8 cellular contexts compared by ENCODE assay signal in genomic region chr20:6769953-6770831, GRCh38. TPM values are rescaled to one million over a fixed set of nuclear protein-coding genes. Genes with fewer than 3 reads are reported as not detected.
A peak's percentile ranks its signal among the peaks of the same experiment; 100 is the strongest.
DNase-seq lines count a peak whose midpoint lies in the region; ATAC-seq and TF ChIP-seq lines count a peak whose summit lies in the region.
"Had no signal": no experiment of that assay in that cellular context is flagged by ENCODE, and none has a peak within 500 bp of the region (broad histone marks: within the 10 kb centered on the region; RNA-seq: fewer than 3 reads in every experiment).

No MANE protein-coding gene starts in this region.

- H3K4me1 ChIP-seq in left lung (peaks cover 0 to 29% of the 10 kb centered on the region in 2 donors), subcutaneous abdominal adipose tissue (ENCODE audit: control insufficient read depth in 5 of 5, insufficient read depth in 5 of 5, low read length in 5 of 5) (peaks cover 0 to 41% (median 31%) of the 10 kb centered on the region in 5 donors)

- intact Hi-C loops in left lung (cut with DNase I): no loop called here

- H3K9ac ChIP-seq in subcutaneous abdominal adipose tissue (ENCODE audit: low read length in 5 of 5): peak overlapping the region in 4 of 5 donors; percentile 31 to 62 (median 39)

- no peak for TF ChIP-seq CTCF in left lung (IDR thresholded peaks at IDR 0.05)

- DNase-seq in HuH-7 (ENCODE audit: low spot score): peak; percentile 75
- peak; percentile 66 for DNase-seq in ecto neural progenitor cell (ENCODE audit: low spot score)
- peak; percentile 68 to 89 for DNase-seq in left lung
- DNase-seq in NCI-H510A treated with DMSO at 0.1 percent for 48 hours (lab: John Stamatoyannopoulos, UW): no peak
- DNase-seq: activated T-cell treated with anti-CD3 and anti-CD28 coated beads, Interleukin-2, amount 50 U/mL, for 24 hours had no signal

- H3K27ac ChIP-seq in left lung (no peak overlapping the region), subcutaneous abdominal adipose tissue (ENCODE audit: low read depth, low read length) (no peak overlapping the region)

- peaks cover 0 to 67% of the 10 kb centered on the region in 2 donors for H3K27me3 ChIP-seq in left lung
- H3K27me3 ChIP-seq in subcutaneous abdominal adipose tissue (ENCODE audit: control insufficient read depth in 5 of 5, insufficient read depth in 4 of 5, low read length in 5 of 5): peaks cover 0 to 5% (median 0%) of the 10 kb centered on the region in 5 donors

- no peaks in the 10 kb centered on the region for H3K9me3 ChIP-seq in left lung
- H3K9me3 ChIP-seq in subcutaneous abdominal adipose tissue (ENCODE audit: control insufficient read depth in 5 of 5, low read length in 5 of 5): no peaks in the 10 kb centered on the region

- H3K36me3 ChIP-seq in left lung (peaks cover 0 to 4% of the 10 kb centered on the region in 2 donors), subcutaneous abdominal adipose tissue (ENCODE audit: control insufficient read depth in 5 of 5, insufficient read depth in 5 of 5, low read length in 5 of 5) (peaks cover 0 to 7% (median 0%) of the 10 kb centered on the region in 5 donors)

- ATAC-seq in left lung (peak; percentile 69), HG02588 (IDR thresholded peaks at IDR 0.05; ENCODE audit: unreplicated experiment) (no peak), GM21576 (IDR thresholded peaks at IDR 0.05; ENCODE audit: unreplicated experiment) (no peak)

- H3K4me3 ChIP-seq in left lung (peak overlapping the region; percentile 56 to 69), subcutaneous abdominal adipose tissue (ENCODE audit: low read depth in 1 of 5, low read length in 5 of 5) (peak overlapping the region; percentile 74 to 96 (median 80))

RNA-seq across cellular contexts. Expression of gene BMP2, which starts 2.7 kb away (rescaled TPM):
- total RNA-seq in left lung: 10 to 100 TPM; 15.1 to 38.9 TPM
